8 cellular contexts compared by ENCODE assay signal in genomic region chr17:82518826-82519810, GRCh38. TPM values are rescaled to one million over a fixed set of nuclear protein-coding genes. Genes with fewer than 3 reads are reported as not detected.
DNase-seq lines count a peak whose midpoint lies in the region; ATAC-seq and TF ChIP-seq lines count a peak whose summit lies in the region.

Gene FOXK2 (plus strand): TSS chr17:82519732. CDS start chr17:82519889, 157 bp downstream.

- no peaks in the 10 kb centered on the region for H3K27me3 ChIP-seq in testis

- peaks cover 15% of the 10 kb centered on the region for H3K4me1 Mint-ChIP-seq in activated naive CD8-positive, alpha-beta T cell treated with anti-CD3 and anti-CD28 coated beads, Interleukin-2, amount 10 ng/mL, durations not matched to agents 7 days and 5 days
- peaks cover 26% of the 10 kb centered on the region for H3K4me1 Mint-ChIP-seq in osteocyte (ENCODE audit: unreplicated experiment)

- H3K27me3 Mint-ChIP-seq in activated naive CD8-positive, alpha-beta T cell treated with anti-CD3 and anti-CD28 coated beads, Interleukin-2, amount 10 ng/mL, durations not matched to agents 7 days and 5 days: no peaks in the 10 kb centered on the region
- no peaks in the 10 kb centered on the region for H3K27me3 Mint-ChIP-seq in osteocyte (ENCODE audit: unreplicated experiment)

- TF ChIP-seq POLR2A in GM10847 (IDR thresholded peaks at IDR 0.05; ENCODE audit: extremely low read depth, insufficient read length) (peak; percentile 66), testis (IDR thresholded peaks at IDR 0.05) (no peak)

- WGBS in testis, 2 donors: 3 to 6% methylated on average over 37 to 77 of the region's 114 CpGs

- H3K27ac Mint-ChIP-seq in activated naive CD8-positive, alpha-beta T cell treated with anti-CD3 and anti-CD28 coated beads, Interleukin-2, amount 10 ng/mL, durations not matched to agents 7 days and 5 days: peak within 1 kb of the TSS; percentile 84
- peak within 1 kb of the TSS; percentile 82 for H3K27ac Mint-ChIP-seq in osteocyte (ENCODE audit: unreplicated experiment)

- peak within 1 kb of the TSS; percentile 86 for H3K4me3 Mint-ChIP-seq in activated naive CD8-positive, alpha-beta T cell treated with anti-CD3 and anti-CD28 coated beads, Interleukin-2, amount 10 ng/mL, durations not matched to agents 7 days and 5 days
- peak within 1 kb of the TSS; percentile 87 for H3K4me3 Mint-ChIP-seq in osteocyte (ENCODE audit: unreplicated experiment)

- intact Hi-C loops in head of caudate nucleus (cut with DNase I) (loop anchor here (10.0 kb wide), 1 partner anchor 64 kb away; the partner anchor contains the start of genes CYBC1 and NARF), testis (cut with DNase I; ENCODE audit: low total_unique reads) (no loop called here)

- POLR2A ChIA-PET in activated naive CD8-positive, alpha-beta T cell treated with anti-CD3 and anti-CD28 coated beads, Interleukin-2, amount 10 ng/mL, durations not matched to agents 7 days and 5 days (lab: Charles Lee): interaction anchor here (0.5 to 3.2 kb wide), 11 partner anchors 9 to 221 kb away, joined by 3 to 16 read pairs (median 4); no protein-coding TSS in a partner anchor

- H3K36me3 ChIP-seq in testis (ENCODE audit: low read depth, missing control alignments): no peaks in the 10 kb centered on the region

- H3K4me3 ChIP-seq in testis: peak within 1 kb of the TSS; percentile 76 to 83

- no peaks in the 10 kb centered on the region for H3K9me3 ChIP-seq in testis

- no peak for TF ChIP-seq CTCF in osteocyte (IDR thresholded peaks at IDR 0.05)
- TF ChIP-seq CTCF in testis (IDR thresholded peaks at IDR 0.05): peak in 1 of 3 experiments; percentile 1

- peak within 1 kb of the TSS; percentile 92 to 96 for H3K27ac ChIP-seq in testis

- peak; percentile 88 for DNase-seq in NCI-H1092 treated with DMSO at 0.1 percent for 48 hours (lab: John Stamatoyannopoulos, UW)
- DNase-seq in SW 1271 (lab: John Stamatoyannopoulos, UW): peak; percentile 49 to 88
- peak; percentile 100 for DNase-seq in activated naive CD8-positive, alpha-beta T cell treated with anti-CD3 and anti-CD28 coated beads, Interleukin-2, amount 10 ng/mL, durations not matched to agents 7 days and 5 days
- peak; percentile 75 to 97 (median 94) for DNase-seq in head of caudate nucleus
- peak; percentile 98 for DNase-seq in osteocyte (ENCODE audit: extremely low spot score, unreplicated experiment)
- peak; percentile 94 for DNase-seq in testis

- no peaks in the 10 kb centered on the region for H3K9me3 Mint-ChIP-seq in activated naive CD8-positive, alpha-beta T cell treated with anti-CD3 and anti-CD28 coated beads, Interleukin-2, amount 10 ng/mL, durations not matched to agents 7 days and 5 days
- H3K9me3 Mint-ChIP-seq in osteocyte (ENCODE audit: unreplicated experiment): no peaks in the 10 kb centered on the region

- H3K36me3 Mint-ChIP-seq in activated naive CD8-positive, alpha-beta T cell treated with anti-CD3 and anti-CD28 coated beads, Interleukin-2, amount 10 ng/mL, durations not matched to agents 7 days and 5 days: peaks cover 11% of the 10 kb centered on the region
- H3K36me3 Mint-ChIP-seq in osteocyte (ENCODE audit: unreplicated experiment): no peaks in the 10 kb centered on the region

- ATAC-seq in HG02588 (IDR thresholded peaks at IDR 0.05; ENCODE audit: unreplicated experiment): peak; percentile 87
- ATAC-seq in activated naive CD8-positive, alpha-beta T cell treated with anti-CD3 and anti-CD28 coated beads, Interleukin-2, amount 10 ng/mL, durations not matched to agents 7 days and 5 days (ENCODE audit: low read depth): peak; percentile 98

- H3K4me1 ChIP-seq in testis: peaks cover 11% of the 10 kb centered on the region

RNA-seq across cellular contexts. Expression of gene FOXK2, which starts in this region (rescaled TPM):
- total RNA-seq in activated naive CD8-positive, alpha-beta T cell treated with anti-CD3 and anti-CD28 coated beads, Interleukin-2, amount 10 ng/mL, durations not matched to agents 7 days and 5 days: 10 to 100 TPM; 59.6 to 60.8 TPM
- total RNA-seq in osteocyte (59.9 and 65.1 TPM in 2 replicates), testis (10 to 100 TPM; 94.3 to 95.1 TPM)
- polyA plus RNA-seq in testis (ENCODE audit: insufficient read depth, low read depth, low replicate concordance): 85.8 TPM

Comparison
In these comparisons a context has a peak if more than half of its experiments do, and no peak if none do; other contexts are left out.
1. Peak in every context shown above with its lines: DNase-seq, ATAC-seq, H3K4me3 ChIP-seq and H3K27ac ChIP-seq.